ENCODE assay signal across 1 cellular context in the genomic region with DNA sequence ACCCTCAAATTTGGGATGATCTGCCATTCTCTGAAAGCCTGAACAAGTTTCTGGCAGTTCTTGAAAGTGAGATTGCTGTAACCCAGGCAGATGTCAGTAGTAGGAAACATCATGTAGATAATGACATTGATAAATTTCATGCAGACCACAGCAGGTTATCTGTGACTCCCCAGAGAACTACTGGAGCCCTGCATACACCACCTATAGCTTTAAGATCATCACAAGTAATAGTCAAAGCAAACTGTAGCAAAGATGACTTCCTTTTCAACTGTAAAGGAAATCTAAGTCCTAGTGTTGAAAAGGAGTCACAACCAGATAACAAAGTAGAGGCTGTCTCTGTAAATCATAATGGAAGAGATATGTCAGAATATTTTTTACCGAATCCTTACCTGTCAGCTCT.
TF ChIP-seq lines count a peak whose summit lies in the region.

No MANE protein-coding gene starts in this region.

TF ChIP-seq in GM12878, 131 proteins besides CTCF, POLR2A, EP300 and RAD21:
- TF ChIP-seq, protein P1, sequence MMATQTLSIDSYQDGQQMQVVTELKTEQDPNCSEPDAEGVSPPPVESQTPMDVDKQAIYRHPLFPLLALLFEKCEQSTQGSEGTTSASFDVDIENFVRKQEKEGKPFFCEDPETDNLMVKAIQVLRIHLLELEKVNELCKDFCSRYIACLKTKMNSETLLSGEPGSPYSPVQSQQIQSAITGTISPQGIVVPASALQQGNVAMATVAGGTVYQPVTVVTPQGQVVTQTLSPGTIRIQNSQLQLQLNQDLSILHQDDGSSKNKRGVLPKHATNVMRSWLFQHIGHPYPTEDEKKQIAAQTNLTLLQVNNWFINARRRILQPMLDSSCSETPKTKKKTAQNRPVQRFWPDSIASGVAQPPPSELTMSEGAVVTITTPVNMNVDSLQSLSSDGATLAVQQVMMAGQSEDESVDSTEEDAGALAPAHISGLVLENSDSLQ (IDR thresholded peaks at IDR 0.05), result peak; percentile 47; the same call in 1 of the 2 replicates
- TF ChIP-seq YY1 (IDR thresholded peaks at IDR 0.05; ENCODE audit: low read depth, low read length) (no peak), BRCA1 (IDR thresholded peaks at IDR 0.05; ENCODE audit: low read depth, low read length) (no peak)
- TF ChIP-seq, protein P2, sequence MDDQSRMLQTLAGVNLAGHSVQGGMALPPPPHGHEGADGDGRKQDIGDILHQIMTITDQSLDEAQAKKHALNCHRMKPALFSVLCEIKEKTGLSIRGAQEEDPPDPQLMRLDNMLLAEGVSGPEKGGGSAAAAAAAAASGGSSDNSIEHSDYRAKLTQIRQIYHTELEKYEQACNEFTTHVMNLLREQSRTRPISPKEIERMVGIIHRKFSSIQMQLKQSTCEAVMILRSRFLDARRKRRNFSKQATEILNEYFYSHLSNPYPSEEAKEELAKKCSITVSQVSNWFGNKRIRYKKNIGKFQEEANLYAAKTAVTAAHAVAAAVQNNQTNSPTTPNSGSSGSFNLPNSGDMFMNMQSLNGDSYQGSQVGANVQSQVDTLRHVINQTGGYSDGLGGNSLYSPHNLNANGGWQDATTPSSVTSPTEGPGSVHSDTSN (IDR thresholded peaks at IDR 0.05; ENCODE audit: insufficient replicate concordance, low read depth, low read length), result peak; percentile 5
TF ChIP-seq in GM12878: peak in this region for 2.
